In the genomic region with DNA sequence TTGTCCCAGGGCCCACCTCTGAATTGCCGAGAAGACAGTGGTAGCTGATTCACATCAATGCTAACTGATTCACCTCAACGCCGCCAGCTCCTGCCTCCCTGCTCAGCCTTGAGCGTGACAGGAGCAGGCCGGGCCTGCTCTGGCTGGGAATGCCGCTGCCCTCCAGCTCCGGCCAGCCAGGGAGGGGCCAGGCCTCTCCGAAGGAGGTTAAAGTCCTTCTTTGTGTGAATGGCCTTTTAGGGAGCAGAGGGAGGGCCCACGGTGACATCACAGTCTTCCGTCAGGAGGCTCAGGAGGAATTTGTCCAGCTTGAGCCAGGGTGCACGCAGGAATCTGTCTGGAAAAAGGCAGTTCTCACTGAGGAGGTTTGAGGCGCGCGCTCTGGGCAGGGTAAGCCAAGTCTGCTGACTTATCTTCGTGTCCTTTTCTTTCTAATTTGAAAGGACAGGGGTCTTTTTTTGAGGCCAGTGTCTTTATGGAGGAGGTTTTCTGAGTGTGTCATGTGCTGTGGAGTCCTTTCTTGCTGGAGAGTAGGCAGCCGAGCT, we compare ENCODE assay signal across 8 cellular contexts.
DNase-seq lines count a peak whose midpoint lies in the region; ATAC-seq and TF ChIP-seq lines count a peak whose summit lies in the region.

No MANE protein-coding gene starts in this region.

- H3K4me1 ChIP-seq in heart right ventricle (peaks cover 20 to 100% (median 76%) of the 10 kb centered on the region in 9 donors), prostate gland (replicated peaks) (no peaks in the 10 kb centered on the region)

- peak overlapping the region; percentile 73 for H3K27ac Mint-ChIP-seq in WTC11

- peak overlapping the region; percentile 78 to 94 (median 87) for H3K27ac ChIP-seq in heart right ventricle
- H3K27ac ChIP-seq in prostate gland, result peak overlapping the region; percentile 58 to 65

- peak overlapping the region; percentile 17 for H3K4me3 Mint-ChIP-seq in WTC11

- peaks cover 3% of the 10 kb centered on the region for H3K27me3 Mint-ChIP-seq in WTC11 (ENCODE audit: low read depth)

- TF ChIP-seq POLR2A in prostate gland (IDR thresholded peaks at IDR 0.05), result no peak

- peak overlapping the region; percentile 25 to 53 (median 42) for H3K4me3 ChIP-seq in heart right ventricle
- no peak overlapping the region for H3K4me3 ChIP-seq in prostate gland

- no peaks in the 10 kb centered on the region for H3K36me3 Mint-ChIP-seq in WTC11

- peaks cover 99% of the 10 kb centered on the region for H3K4me1 Mint-ChIP-seq in WTC11

- intact Hi-C loops in heart right ventricle (cut with DNase I), result loop anchor here in 3 of 10 donors (5.0 kb wide), 3 partner anchors 43 to 58 kb away; no protein-coding TSS in a partner anchor
- intact Hi-C loops in prostate gland (cut with DNase I), result no loop called here

- no peaks in the 10 kb centered on the region for H3K9me3 Mint-ChIP-seq in WTC11

- ATAC-seq in WTC11 (peak; percentile 81), heart right ventricle (peak; percentile 78 to 90 (median 86)), GM19035 (IDR thresholded peaks at IDR 0.05; ENCODE audit: unreplicated experiment) (no peak), HG03442 (IDR thresholded peaks at IDR 0.05; ENCODE audit: unreplicated experiment) (no peak)

- H3K36me3 ChIP-seq in heart right ventricle (peaks cover 0 to 3% (median 0%) of the 10 kb centered on the region in 9 donors), prostate gland (no peaks in the 10 kb centered on the region)

- H3K9me3 ChIP-seq in heart right ventricle (no peaks in the 10 kb centered on the region), prostate gland (no peaks in the 10 kb centered on the region)

- H3K27me3 ChIP-seq in heart right ventricle, result no peaks in the 10 kb centered on the region
- no peaks in the 10 kb centered on the region for H3K27me3 ChIP-seq in prostate gland (replicated peaks; ENCODE audit: insufficient read depth)

- DNase-seq in EH (ENCODE audit: low read depth) (peak; percentile 99), WTC11 (ENCODE audit: low spot score) (peak; percentile 81), heart right ventricle (peak; percentile 82 to 92), prostate gland (ENCODE audit: low spot score) (peak; percentile 15), SK-N-DZ (ENCODE audit: low spot score) (no peak)
- DNase-seq in central memory CD4-positive, alpha-beta T cell, result no peak

- POLR2A ChIA-PET in WTC11 (lab: Charles Lee), result interaction anchor here (0.9 kb wide), 1 partner anchor 20 kb away, joined by 3 read pairs; no protein-coding TSS in a partner anchor

- 4 to 13% methylated on average over 16 of the region's 16 CpGs for WGBS in heart right ventricle, 2 donors
- WGBS in prostate gland, result 13% methylated on average over 15 of the region's 16 CpGs

- CTCF ChIA-PET in WTC11 (lab: Charles Lee), result interaction anchor here (0.5 to 1.6 kb wide), 6 partner anchors 11 to 685 kb away, joined by 3 to 7 read pairs (median 4); no protein-coding TSS in a partner anchor

- TF ChIP-seq CTCF in WTC11 (IDR thresholded peaks at IDR 0.05), result no peak
- TF ChIP-seq CTCF in heart right ventricle (IDR thresholded peaks at IDR 0.05), result no peak
- no peak for TF ChIP-seq CTCF in prostate gland (IDR thresholded peaks at IDR 0.05)

TF ChIP-seq in WTC11, 78 proteins besides CTCF, POLR2A, EP300 and RAD21:
- TF ChIP-seq KAT7 (CRISPR knock-in tag; IDR thresholded peaks at IDR 0.05; ENCODE audit: borderline replicate concordance) (no peak), SMAD4 (CRISPR knock-in tag; IDR thresholded peaks at IDR 0.05) (no peak), GABPB1 (CRISPR knock-in tag; IDR thresholded peaks at IDR 0.05) (peak; percentile 51; the same call in 1 of the 2 replicates), MYBL2 (CRISPR knock-in tag; IDR thresholded peaks at IDR 0.05) (no peak), IRF2 (CRISPR knock-in tag; IDR thresholded peaks at IDR 0.05; ENCODE audit: borderline replicate concordance, low read depth) (no peak), EMX1 (CRISPR knock-in tag; IDR thresholded peaks at IDR 0.05) (no peak), NR2C2 (CRISPR knock-in tag; IDR thresholded peaks at IDR 0.05) (no peak), NR3C1 (CRISPR knock-in tag; conservative IDR thresholded peaks at IDR 0.05; ENCODE audit: low read depth) (no peak), SMAD3 (CRISPR knock-in tag; IDR thresholded peaks at IDR 0.05; ENCODE audit: borderline replicate concordance) (no peak), ETV6 (CRISPR knock-in tag; IDR thresholded peaks at IDR 0.05) (0 out of 2 replicates have a peak, but pooled peaks have one; percentile 44), ZNF219 (CRISPR knock-in tag; IDR thresholded peaks at IDR 0.05; ENCODE audit: borderline replicate concordance) (no peak), TCF7 (CRISPR knock-in tag; IDR thresholded peaks at IDR 0.05; ENCODE audit: low read depth) (no peak)
- TF ChIP-seq, protein P1, sequence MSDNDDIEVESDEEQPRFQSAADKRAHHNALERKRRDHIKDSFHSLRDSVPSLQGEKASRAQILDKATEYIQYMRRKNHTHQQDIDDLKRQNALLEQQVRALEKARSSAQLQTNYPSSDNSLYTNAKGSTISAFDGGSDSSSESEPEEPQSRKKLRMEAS (CRISPR knock-in tag; IDR thresholded peaks at IDR 0.05), result peak; percentile 21; the same call in 1 of the 2 replicates
- TF ChIP-seq, protein P2, sequence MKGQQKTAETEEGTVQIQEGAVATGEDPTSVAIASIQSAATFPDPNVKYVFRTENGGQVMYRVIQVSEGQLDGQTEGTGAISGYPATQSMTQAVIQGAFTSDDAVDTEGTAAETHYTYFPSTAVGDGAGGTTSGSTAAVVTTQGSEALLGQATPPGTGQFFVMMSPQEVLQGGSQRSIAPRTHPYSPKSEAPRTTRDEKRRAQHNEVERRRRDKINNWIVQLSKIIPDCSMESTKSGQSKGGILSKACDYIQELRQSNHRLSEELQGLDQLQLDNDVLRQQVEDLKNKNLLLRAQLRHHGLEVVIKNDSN (CRISPR knock-in tag; IDR thresholded peaks at IDR 0.05), result no peak
- TF ChIP-seq, protein P3, sequence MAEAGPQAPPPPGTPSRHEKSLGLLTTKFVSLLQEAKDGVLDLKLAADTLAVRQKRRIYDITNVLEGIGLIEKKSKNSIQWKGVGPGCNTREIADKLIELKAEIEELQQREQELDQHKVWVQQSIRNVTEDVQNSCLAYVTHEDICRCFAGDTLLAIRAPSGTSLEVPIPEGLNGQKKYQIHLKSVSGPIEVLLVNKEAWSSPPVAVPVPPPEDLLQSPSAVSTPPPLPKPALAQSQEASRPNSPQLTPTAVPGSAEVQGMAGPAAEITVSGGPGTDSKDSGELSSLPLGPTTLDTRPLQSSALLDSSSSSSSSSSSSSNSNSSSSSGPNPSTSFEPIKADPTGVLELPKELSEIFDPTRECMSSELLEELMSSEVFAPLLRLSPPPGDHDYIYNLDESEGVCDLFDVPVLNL (CRISPR knock-in tag; IDR thresholded peaks at IDR 0.05; ENCODE audit: borderline replicate concordance, low read depth), result no peak
- TF ChIP-seq, protein P4, sequence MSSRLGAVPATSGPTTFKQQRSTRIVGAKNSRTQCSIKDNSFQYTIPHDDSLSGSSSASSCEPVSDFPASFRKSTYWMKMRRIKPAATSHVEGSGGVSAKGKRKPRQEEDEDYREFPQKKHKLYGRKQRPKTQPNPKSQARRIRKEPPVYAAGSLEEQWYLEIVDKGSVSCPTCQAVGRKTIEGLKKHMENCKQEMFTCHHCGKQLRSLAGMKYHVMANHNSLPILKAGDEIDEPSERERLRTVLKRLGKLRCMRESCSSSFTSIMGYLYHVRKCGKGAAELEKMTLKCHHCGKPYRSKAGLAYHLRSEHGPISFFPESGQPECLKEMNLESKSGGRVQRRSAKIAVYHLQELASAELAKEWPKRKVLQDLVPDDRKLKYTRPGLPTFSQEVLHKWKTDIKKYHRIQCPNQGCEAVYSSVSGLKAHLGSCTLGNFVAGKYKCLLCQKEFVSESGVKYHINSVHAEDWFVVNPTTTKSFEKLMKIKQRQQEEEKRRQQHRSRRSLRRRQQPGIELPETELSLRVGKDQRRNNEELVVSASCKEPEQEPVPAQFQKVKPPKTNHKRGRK (CRISPR knock-in tag; IDR thresholded peaks at IDR 0.05; ENCODE audit: borderline replicate concordance), result no peak
- TF ChIP-seq, protein P5, sequence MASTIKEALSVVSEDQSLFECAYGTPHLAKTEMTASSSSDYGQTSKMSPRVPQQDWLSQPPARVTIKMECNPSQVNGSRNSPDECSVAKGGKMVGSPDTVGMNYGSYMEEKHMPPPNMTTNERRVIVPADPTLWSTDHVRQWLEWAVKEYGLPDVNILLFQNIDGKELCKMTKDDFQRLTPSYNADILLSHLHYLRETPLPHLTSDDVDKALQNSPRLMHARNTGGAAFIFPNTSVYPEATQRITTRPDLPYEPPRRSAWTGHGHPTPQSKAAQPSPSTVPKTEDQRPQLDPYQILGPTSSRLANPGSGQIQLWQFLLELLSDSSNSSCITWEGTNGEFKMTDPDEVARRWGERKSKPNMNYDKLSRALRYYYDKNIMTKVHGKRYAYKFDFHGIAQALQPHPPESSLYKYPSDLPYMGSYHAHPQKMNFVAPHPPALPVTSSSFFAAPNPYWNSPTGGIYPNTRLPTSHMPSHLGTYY (CRISPR knock-in tag; IDR thresholded peaks at IDR 0.05), result no peak

Comparison
In these comparisons a context has a peak if more than half of its experiments do, and no peak if none do; other contexts are left out.
1. DNase-seq: peak in EH (single experiment), WTC11 (single experiment), heart right ventricle (2 of 2) and prostate gland (single experiment); none in SK-N-DZ (single experiment) and central memory CD4-positive, alpha-beta T cell (single experiment).
2. ATAC-seq: peak in WTC11 (single experiment) and heart right ventricle (8 of 8); none in GM19035 (single experiment) and HG03442 (single experiment).
3. H3K4me3 ChIP-seq: peak in heart right ventricle (10 of 10); none in prostate gland (0 of 2).